In genomic region chr10:121886997-121887622, GRCh38 we compare ENCODE assay signal across 8 cellular contexts. TPM values are rescaled to one million over a fixed set of nuclear protein-coding genes. Genes with fewer than 3 reads are reported as not detected.
DNase-seq lines count a peak whose midpoint lies in the region; ATAC-seq, FAIRE-seq and TF ChIP-seq lines count a peak whose summit lies in the region.

No MANE protein-coding gene starts in this region.

- peak; percentile 82 for ATAC-seq in activated CD8-positive, alpha-beta T cell treated with anti-CD3 and anti-CD28 coated beads, Interleukin-2, amount 10 ng/mL, durations not matched to agents 7 days and 5 days
- peak; percentile 67 for ATAC-seq in mucosa of descending colon

- CTCF ChIA-PET in activated CD8-positive, alpha-beta T cell treated with anti-CD3 and anti-CD28 coated beads, Interleukin-2, amount 10 ng/mL, durations not matched to agents 7 days and 5 days (lab: Charles Lee), result interaction anchor here (0.8 to 3.4 kb wide), 9 partner anchors 8 to 938 kb away, joined by 3 to 50 read pairs (median 6); no protein-coding TSS in a partner anchor

- no peaks in the 10 kb centered on the region for H3K9me3 Mint-ChIP-seq in activated CD8-positive, alpha-beta T cell treated with anti-CD3 and anti-CD28 coated beads, Interleukin-2, amount 10 ng/mL, durations not matched to agents 7 days and 5 days (ENCODE audit: insufficient read depth)

- H3K4me1 ChIP-seq in mucosa of descending colon (ENCODE audit: low read depth), result no peaks in the 10 kb centered on the region

- H3K27ac Mint-ChIP-seq in activated CD8-positive, alpha-beta T cell treated with anti-CD3 and anti-CD28 coated beads, Interleukin-2, amount 10 ng/mL, durations not matched to agents 7 days and 5 days, result no peak overlapping the region

- no peak overlapping the region for H3K27ac ChIP-seq in substantia nigra (ENCODE audit: low read depth, low read length, poor library complexity, severe bottlenecking)

- no peaks in the 10 kb centered on the region for H3K36me3 ChIP-seq in mucosa of descending colon (ENCODE audit: low read depth)

- H3K4me3 ChIP-seq in mucosa of descending colon, result no peak overlapping the region

- POLR2A ChIA-PET in activated CD8-positive, alpha-beta T cell treated with anti-CD3 and anti-CD28 coated beads, Interleukin-2, amount 10 ng/mL, durations not matched to agents 7 days and 5 days (lab: Charles Lee), result no interaction called here

- no peaks in the 10 kb centered on the region for H3K36me3 Mint-ChIP-seq in activated CD8-positive, alpha-beta T cell treated with anti-CD3 and anti-CD28 coated beads, Interleukin-2, amount 10 ng/mL, durations not matched to agents 7 days and 5 days (ENCODE audit: low read depth)

- intact Hi-C loops in mucosa of descending colon (cut with DNase I, micrococcal nuclease), result no loop called here

- peak; percentile 66 for FAIRE-seq in H54 (lab: Jason Lieb, UNC)

- H3K9me3 ChIP-seq in mucosa of descending colon, result no peaks in the 10 kb centered on the region

- no peak for TF ChIP-seq POLR2A in H54 (IDR thresholded peaks at IDR 0.05; ENCODE audit: low read depth, low read length)

- H3K4me1 Mint-ChIP-seq in activated CD8-positive, alpha-beta T cell treated with anti-CD3 and anti-CD28 coated beads, Interleukin-2, amount 10 ng/mL, durations not matched to agents 7 days and 5 days (ENCODE audit: low read depth), result no peaks in the 10 kb centered on the region

- DNase-seq in DMS53 treated with DMSO at 0.1 percent for 48 hours (lab: John Stamatoyannopoulos, UW; ENCODE audit: unreplicated experiment) (peak; percentile 58), H54 (ENCODE audit: insufficient read length, low spot score) (peak; percentile 24), NCI-H460 (ENCODE audit: extremely low read depth, low read depth) (peak; percentile 53), epidermal melanocyte (ENCODE audit: insufficient read length, low spot score) (peak; percentile 46), mucosa of descending colon (peak in 2 of 3 donors; percentile 57 to 68), substantia nigra (lab: John Stamatoyannopoulos, UW) (peak in 41 of 49 donors; percentile 2 to 72 (median 35)), NCI-H128 (lab: John Stamatoyannopoulos, UW; ENCODE audit: unreplicated experiment) (no peak)
- DNase-seq in activated CD8-positive, alpha-beta T cell treated with anti-CD3 and anti-CD28 coated beads, Interleukin-2, amount 10 ng/mL, durations not matched to agents 7 days and 5 days, result peak; percentile 69

- H3K4me3 Mint-ChIP-seq in activated CD8-positive, alpha-beta T cell treated with anti-CD3 and anti-CD28 coated beads, Interleukin-2, amount 10 ng/mL, durations not matched to agents 7 days and 5 days, result no peak overlapping the region

- H3K27me3 Mint-ChIP-seq in activated CD8-positive, alpha-beta T cell treated with anti-CD3 and anti-CD28 coated beads, Interleukin-2, amount 10 ng/mL, durations not matched to agents 7 days and 5 days (ENCODE audit: low read depth), result no peaks in the 10 kb centered on the region

- peak; percentile 60 for TF ChIP-seq CTCF in mucosa of descending colon (IDR thresholded peaks at IDR 0.05)

RNA-seq across cellular contexts. Expression of gene ATE1, which starts 40.7 kb away (rescaled TPM):
- 40.7 and 48.3 TPM in 2 replicates for total RNA-seq in NCI-H460 (2014; rRNA removed; shearing (Covaris generic))
- 12.8 and 15.8 TPM in 2 replicates for polyA plus RNA-seq in NCI-H460 (2014; cell fraction: nucleus; rRNA removed)
- total RNA-seq in activated CD8-positive, alpha-beta T cell treated with anti-CD3 and anti-CD28 coated beads, Interleukin-2, amount 10 ng/mL, durations not matched to agents 7 days and 5 days, result 10 to 100 TPM; 20.2 to 26.0 TPM
- total RNA-seq in mucosa of descending colon, result 10 to 100 TPM; 42.9 to 58.9 (median 52.2) TPM
